Comparison of ENCODE assay signal across 1 cellular context in genomic region chr2:113603467-113604084, GRCh38.
TF ChIP-seq lines count a peak whose summit lies in the region.

No MANE protein-coding gene starts in this region.

TF ChIP-seq in HepG2, 621 proteins besides CTCF, POLR2A, EP300 and RAD21 (continued from another document and continues in another):
- TF ChIP-seq PREB (CRISPR knock-in tag; IDR thresholded peaks at IDR 0.05), result 0 out of 2 replicates have a peak, but pooled peaks have one; percentile 74
- peak; percentile 73; the same call in 1 of the 2 replicates for TF ChIP-seq TBP (CRISPR knock-in tag; IDR thresholded peaks at IDR 0.05)
- peak; percentile 52; the same call in 1 of the 2 replicates for TF ChIP-seq GATA4 (IDR thresholded peaks at IDR 0.05; ENCODE audit: borderline replicate concordance, low read depth)
- peak; percentile 90 for TF ChIP-seq HNF1B (CRISPR knock-in tag; IDR thresholded peaks at IDR 0.05)
- TF ChIP-seq ZIK1 (CRISPR knock-in tag; IDR thresholded peaks at IDR 0.05; ENCODE audit: borderline replicate concordance, low read depth), result peak; percentile 66; the same call in 1 of the 2 replicates
- peak; percentile 95 for TF ChIP-seq ZNF142 (CRISPR knock-in tag; IDR thresholded peaks at IDR 0.05)
- peak; percentile 33; the same call in 1 of the 2 replicates for TF ChIP-seq ZNF747 (CRISPR knock-in tag; IDR thresholded peaks at IDR 0.05; ENCODE audit: borderline replicate concordance)
- TF ChIP-seq GMEB2 (CRISPR knock-in tag; IDR thresholded peaks at IDR 0.05; ENCODE audit: low read depth), result peak; percentile 58
- peak; percentile 90; the same call in 1 of the 2 replicates for TF ChIP-seq TERF1 (CRISPR knock-in tag; IDR thresholded peaks at IDR 0.05)
- TF ChIP-seq SKIL (CRISPR knock-in tag; IDR thresholded peaks at IDR 0.05; ENCODE audit: borderline replicate concordance), result peak; percentile 40
- peak; percentile 93; the same call in 1 of the 2 replicates for TF ChIP-seq ZSCAN5A (CRISPR knock-in tag; IDR thresholded peaks at IDR 0.05; ENCODE audit: borderline replicate concordance)
- TF ChIP-seq ATF4 (CRISPR knock-in tag; IDR thresholded peaks at IDR 0.05), result peak in 1 of 2 experiments; percentile 9; a peak in 1 of 4 replicates
- peak; percentile 83; the same call in 1 of the 2 replicates for TF ChIP-seq HES4 (CRISPR knock-in tag; IDR thresholded peaks at IDR 0.05; ENCODE audit: borderline replicate concordance)
- TF ChIP-seq AGO1 (IDR thresholded peaks at IDR 0.05; ENCODE audit: low read depth, low read length, poor library complexity, severe bottlenecking), result peak; percentile 73
- peak; percentile 68 for TF ChIP-seq ZNF18 (CRISPR knock-in tag; IDR thresholded peaks at IDR 0.05; ENCODE audit: insufficient replicate concordance)
- peak; percentile 46; the same call in 1 of the 2 replicates for TF ChIP-seq ZBTB2 (CRISPR knock-in tag; IDR thresholded peaks at IDR 0.05; ENCODE audit: low read depth)
- TF ChIP-seq ZNF777 (CRISPR knock-in tag; IDR thresholded peaks at IDR 0.05), result peak; percentile 76; the same call in 1 of the 2 replicates
- TF ChIP-seq THAP11 (CRISPR knock-in tag; IDR thresholded peaks at IDR 0.05), result peak; percentile 92
- peak; percentile 63; the same call in 1 of the 2 replicates for TF ChIP-seq ZNF276 (CRISPR knock-in tag; IDR thresholded peaks at IDR 0.05; ENCODE audit: low read depth)
- peak; percentile 75; the same call in 1 of the 2 replicates for TF ChIP-seq ZSCAN20 (CRISPR knock-in tag; IDR thresholded peaks at IDR 0.05; ENCODE audit: borderline replicate concordance)
